In genomic region chr18:55422456-55423185, GRCh38 we compare ENCODE assay signal across 9 cellular contexts.
DNase-seq lines count a peak whose midpoint lies in the region; ATAC-seq, FAIRE-seq and TF ChIP-seq lines count a peak whose summit lies in the region.
"Had no signal": no experiment of that assay in that cellular context is flagged by ENCODE, and none has a peak within 500 bp of the region (broad histone marks: within the 10 kb centered on the region; RNA-seq: fewer than 3 reads in every experiment).

No MANE protein-coding gene starts in this region.

- no peaks in the 10 kb centered on the region for H4K20me1 ChIP-seq in HepG2 (ENCODE audit: insufficient read depth, low read length)
- peaks cover 0 to 1% of the 10 kb centered on the region in 2 experiments for H4K20me1 ChIP-seq in H1 (replicated peaks in 1 of 2; ENCODE audit: control insufficient read depth in 1 of 2, insufficient read depth in 2 of 2, low read length in 2 of 2)

- H3K4ac ChIP-seq in H1 (replicated peaks; ENCODE audit: insufficient read length, low read depth, low read length): no peak overlapping the region

- TF ChIP-seq RAD21 in liver (IDR thresholded peaks at IDR 0.05): peak in 1 of 2 donors; percentile 8
- no peak for TF ChIP-seq RAD21 in HepG2 (CRISPR knock-in tag; IDR thresholded peaks at IDR 0.05)
- TF ChIP-seq RAD21 in H1 (IDR thresholded peaks at IDR 0.05 in 1 of 2, conservative IDR thresholded peaks at IDR 0.05 in 1 of 2; ENCODE audit: low read depth in 2 of 2, low read length in 2 of 2): no peak

- CTCF ChIA-PET in HepG2 (lab: Yijun Ruan, JAX; ENCODE audit: low intra/inter-chr PET ratio, low total read pairs) (no interaction called here), H1 (lab: Charles Lee; ENCODE audit: partially characterized antibody) (interaction anchor here (0.7 to 2.7 kb wide), 5 partner anchors 11 to 433 kb away, joined by 3 to 16 read pairs (median 4); no protein-coding TSS in a partner anchor)
- CTCF ChIA-PET in activated naive CD4-positive, alpha-beta T cell treated with anti-CD3 and anti-CD28 coated beads, Interleukin-2, amount 10 ng/mL, durations not matched to agents 7 days and 5 days (lab: Charles Lee): no interaction called here

- no peak overlapping the region for H4K8ac ChIP-seq in H1 (ENCODE audit: extremely low read depth, insufficient read depth, low read length)

- no peak overlapping the region for H2BK20ac ChIP-seq in H1 (ENCODE audit: low read length)

- POLR2A ChIA-PET in HepG2 (lab: Yijun Ruan, JAX): no interaction called here
- POLR2A ChIA-PET in H1 (lab: Charles Lee; ENCODE audit: partially characterized antibody): no interaction called here

- TF ChIP-seq EP300 in HepG2 (IDR thresholded peaks at IDR 0.05; ENCODE audit: low read depth in 2 of 2, low read length in 2 of 2): no peak
- no peak for TF ChIP-seq EP300 in HepG2 (CRISPR knock-in tag; IDR thresholded peaks at IDR 0.05; ENCODE audit: borderline replicate concordance)
- no peak for TF ChIP-seq EP300 in H1 (IDR thresholded peaks at IDR 0.05; ENCODE audit: borderline replicate concordance in 1 of 2, low read depth in 2 of 2, low read length in 2 of 2)

- H3K27me3 ChIP-seq in liver (ENCODE audit: control insufficient read depth in 4 of 4, insufficient read depth in 4 of 4, low read length in 3 of 4) (peaks cover 0 to 3% (median 0%) of the 10 kb centered on the region in 4 donors), HepG2 (ENCODE audit: control insufficient read depth in 1 of 2, insufficient read depth in 2 of 2, low read length in 2 of 2) (no peaks in the 10 kb centered on the region), H1 (replicated peaks in 1 of 4; ENCODE audit: control insufficient read depth in 3 of 4, extremely low read depth in 1 of 4, insufficient read depth in 3 of 4, low read length in 3 of 4) (no peaks in the 10 kb centered on the region)

- no TSS peak for BruUV-seq in HepG2 (replicated peaks; lab: Mats Ljungman, UMichigan)

- no peaks in the 10 kb centered on the region for H3K36me3 ChIP-seq in liver (ENCODE audit: control insufficient read depth in 4 of 4, insufficient read depth in 3 of 4, low read depth in 1 of 4, low read length in 3 of 4)
- no peaks in the 10 kb centered on the region for H3K36me3 ChIP-seq in HepG2 (replicated peaks in 1 of 2; ENCODE audit: control insufficient read depth in 1 of 2, insufficient read depth in 2 of 2, low read length in 2 of 2)
- no peaks in the 10 kb centered on the region for H3K36me3 ChIP-seq in H1 (ENCODE audit: control insufficient read depth in 2 of 4, insufficient read depth in 4 of 4, low read length in 3 of 4)

- TF ChIP-seq CTCF in liver (IDR thresholded peaks at IDR 0.05; ENCODE audit: low read depth, low read length, missing input control): no peak
- TF ChIP-seq CTCF in HepG2 (CRISPR knock-in tag; IDR thresholded peaks at IDR 0.05): no peak
- TF ChIP-seq CTCF in H1 (IDR thresholded peaks at IDR 0.05; ENCODE audit: control extremely low read depth in 1 of 3, insufficient read depth in 1 of 3, low read depth in 1 of 3, low read length in 3 of 3): no peak

- H3K9me3 Mint-ChIP-seq in activated naive CD4-positive, alpha-beta T cell treated with anti-CD3 and anti-CD28 coated beads, Interleukin-2, amount 10 ng/mL, durations not matched to agents 7 days and 5 days: no peaks in the 10 kb centered on the region

- no peak overlapping the region for H3K4me3 ChIP-seq in liver (ENCODE audit: low read depth in 1 of 3, low read length in 3 of 3)
- H3K4me3 ChIP-seq in HepG2 (replicated peaks in 1 of 3; ENCODE audit: insufficient read depth in 1 of 3, low read depth in 2 of 3, low read length in 3 of 3): no peak overlapping the region
- no peak overlapping the region for H3K4me3 ChIP-seq in H1 (ENCODE audit: extremely low read depth in 1 of 4, insufficient read depth in 2 of 4, low read depth in 3 of 4, low read length in 4 of 4)

- FAIRE-seq in HepG2 (lab: Jason Lieb, UNC) (no peak), H1 (lab: Jason Lieb, UNC) (no peak)

- H2BK120ac ChIP-seq in H1 (replicated peaks; ENCODE audit: low read depth, low read length): no peak overlapping the region

- H3K23me2 ChIP-seq in H1 (ENCODE audit: low read depth, low read length): no peaks in the 10 kb centered on the region; the same call in 1 of the 2 replicates

- in situ Hi-C loops in HepG2 (cut with HindIII; ENCODE audit: extremely low pct_ligation_motif_present, low pct_unique_long_range_greater_than_20kb): no loop called here

- H4K5ac ChIP-seq in H1 (ENCODE audit: insufficient read length, low read depth, low read length): no peak overlapping the region

- H3K4me1 Mint-ChIP-seq in activated naive CD4-positive, alpha-beta T cell treated with anti-CD3 and anti-CD28 coated beads, Interleukin-2, amount 10 ng/mL, durations not matched to agents 7 days and 5 days: no peaks in the 10 kb centered on the region

- H3K9me3 ChIP-seq in liver (ENCODE audit: control insufficient read depth in 4 of 4, low read length in 3 of 4): no peaks in the 10 kb centered on the region
- H3K9me3 ChIP-seq in HepG2 (ENCODE audit: low read length): no peaks in the 10 kb centered on the region
- no peaks in the 10 kb centered on the region for H3K9me3 ChIP-seq in H1 (ENCODE audit: insufficient read depth in 2 of 2, low read depth in 1 of 2, low read length in 1 of 2)

- H2BK15ac ChIP-seq in H1 (ENCODE audit: low read length): no peak overlapping the region

- H3K4me2 ChIP-seq in HepG2 (ENCODE audit: low read depth, low read length) (no peak overlapping the region), H1 (ENCODE audit: insufficient read depth in 1 of 2, low read depth in 2 of 2, low read length in 2 of 2) (no peak overlapping the region; a peak in 1 of 4 replicates)

- peaks cover 7% of the 10 kb centered on the region for H3K79me1 ChIP-seq in H1 (ENCODE audit: low read depth, low read length)

- no peaks in the 10 kb centered on the region for H3K27me3 Mint-ChIP-seq in activated naive CD4-positive, alpha-beta T cell treated with anti-CD3 and anti-CD28 coated beads, Interleukin-2, amount 10 ng/mL, durations not matched to agents 7 days and 5 days

- H3K4me3 Mint-ChIP-seq in activated naive CD4-positive, alpha-beta T cell treated with anti-CD3 and anti-CD28 coated beads, Interleukin-2, amount 10 ng/mL, durations not matched to agents 7 days and 5 days: no peak overlapping the region

- ATAC-seq in HepG2: no peak
- ATAC-seq in GM19023 (IDR thresholded peaks at IDR 0.05; ENCODE audit: unreplicated experiment): no peak
- ATAC-seq in GM18520 (IDR thresholded peaks at IDR 0.05; ENCODE audit: unreplicated experiment): no peak

- H3K36me3 Mint-ChIP-seq in activated naive CD4-positive, alpha-beta T cell treated with anti-CD3 and anti-CD28 coated beads, Interleukin-2, amount 10 ng/mL, durations not matched to agents 7 days and 5 days: no peaks in the 10 kb centered on the region

- H3K56ac ChIP-seq in H1 (replicated peaks; ENCODE audit: insufficient read length, low read depth, low read length): no peak overlapping the region

- H2BK5ac ChIP-seq in H1 (ENCODE audit: low read depth, low read length): no peak overlapping the region

- intact Hi-C loops in HepG2 (cut with micrococcal nuclease; ENCODE audit: unreplicated experiment): no loop called here

- no peak overlapping the region for H3K14ac ChIP-seq in H1 (ENCODE audit: insufficient read length)

- H2AK5ac ChIP-seq in H1 (ENCODE audit: low read depth, low read length): no peak overlapping the region

- TF ChIP-seq POLR2A in HepG2 (IDR thresholded peaks at IDR 0.05; ENCODE audit: insufficient read depth in 1 of 2, low read depth in 2 of 2, low read length in 2 of 2) (no peak), H1 (IDR thresholded peaks at IDR 0.05; ENCODE audit: control extremely low read depth in 1 of 2, low read depth in 2 of 2, low read length in 2 of 2) (no peak)

- no peak overlapping the region for H2AFZ ChIP-seq in HepG2 (ENCODE audit: low read length)
- no peak overlapping the region for H2AFZ ChIP-seq in H1 (ENCODE audit: low read length)

- no peak overlapping the region for H4K91ac ChIP-seq in H1 (replicated peaks; ENCODE audit: insufficient read length, low read length)

- no peak overlapping the region for H3K27ac Mint-ChIP-seq in activated naive CD4-positive, alpha-beta T cell treated with anti-CD3 and anti-CD28 coated beads, Interleukin-2, amount 10 ng/mL, durations not matched to agents 7 days and 5 days

- H3K23ac ChIP-seq in H1 (ENCODE audit: insufficient read length): no peak overlapping the region

- 74% methylated on average over 14 of the region's 14 CpGs for WGBS in liver
- 33% methylated on average over 14 of the region's 14 CpGs for WGBS in HepG2 (ENCODE audit: low lambda C conversion rate)
- 85% methylated on average over 14 of the region's 14 CpGs; no CpG with 5 or more reads in 1 of the 2 experiments for WGBS in H1 (ENCODE audit: extremely low coverage in 1 of 2, insufficient coverage in 1 of 2, insufficient read length in 1 of 2, insufficient replicate concordance in 2 of 2, low coverage in 1 of 2, low lambda C conversion rate in 2 of 2, missing lambda C conversion rate in 1 of 2), 2 experiments

- no peak overlapping the region for H3K9ac ChIP-seq in liver (ENCODE audit: low read depth in 1 of 2, low read length in 2 of 2)
- no peak overlapping the region for H3K9ac ChIP-seq in HepG2 (ENCODE audit: insufficient read depth, low read depth, low read length)
- no peak overlapping the region for H3K9ac ChIP-seq in H1 (replicated peaks in 1 of 4; ENCODE audit: extremely low read depth in 1 of 4, low read depth in 3 of 4, low read length in 3 of 4)

- H3K18ac ChIP-seq in H1 (ENCODE audit: extremely low read depth, low read length): no peak overlapping the region

- H3K27ac ChIP-seq in liver (ENCODE audit: low read depth in 1 of 2, low read length in 2 of 2): peak overlapping the region; percentile 11 to 39
- no peak overlapping the region for H3K27ac ChIP-seq in HepG2 (ENCODE audit: extremely low read length, insufficient read depth, low read length)
- no peak overlapping the region for H3K27ac ChIP-seq in H1 (ENCODE audit: low read depth, low read length)

- no peaks in the 10 kb centered on the region for H3K79me2 ChIP-seq in HepG2 (ENCODE audit: insufficient read depth, low read length)
- H3K79me2 ChIP-seq in H1 (ENCODE audit: control insufficient read depth in 1 of 2, insufficient read depth in 2 of 2, low read length in 2 of 2): peaks cover 0 to 96% of the 10 kb centered on the region in 2 experiments; a peak in 3 of 4 replicates

- H2BK12ac ChIP-seq in H1 (ENCODE audit: low read depth, low read length): peak overlapping the region; percentile 72; the same call in 1 of the 2 replicates

- H3K4me1 ChIP-seq in liver (ENCODE audit: control insufficient read depth in 4 of 4, insufficient read depth in 4 of 4, low read length in 3 of 4) (no peaks in the 10 kb centered on the region), HepG2 (ENCODE audit: insufficient read depth, low read length) (no peaks in the 10 kb centered on the region), H1 (replicated peaks in 1 of 4; ENCODE audit: control insufficient read depth in 3 of 4, insufficient read depth in 4 of 4, low read length in 3 of 4) (peaks cover 8 to 37% (median 21%) of the 10 kb centered on the region in 4 experiments)

- DNase-seq in HepG2 (ENCODE audit: low spot score) (no peak), H1 (ENCODE audit: low read depth in 1 of 2, low spot score in 2 of 2) (no peak), mucosa of gallbladder (ENCODE audit: low spot score) (peak; percentile 29), NCI-H128 (lab: John Stamatoyannopoulos, UW; ENCODE audit: unreplicated experiment) (no peak)
- no peak for DNase-seq in activated naive CD4-positive, alpha-beta T cell treated with anti-CD3 and anti-CD28 coated beads, Interleukin-2, amount 10 ng/mL, durations not matched to agents 7 days and 5 days
- DNase-seq: NCI-H1092 treated with DMSO at 0.1 percent for 48 hours had no signal

Comparison
In these comparisons a context has a peak if more than half of its experiments do, and no peak if none do; other contexts are left out.
1. H3K27ac ChIP-seq: peak in liver (2 of 2); none in HepG2 (single experiment) and H1 (single experiment).